Comparison of ENCODE assay signal across 1 cellular context in genomic region chrX:69501433-69501832, GRCh38.
TF ChIP-seq lines count a peak whose summit lies in the region.

No MANE protein-coding gene starts in this region.

TF ChIP-seq in GM23338, 12 proteins besides CTCF, POLR2A, EP300 and RAD21 (continued from another document):
- TF ChIP-seq ETS1 (IDR thresholded peaks at IDR 0.05) (no peak), JUNB (IDR thresholded peaks at IDR 0.05; ENCODE audit: unreplicated experiment) (no peak), POLR2AphosphoS5 (IDR thresholded peaks at IDR 0.05; ENCODE audit: low read depth) (no peak)
